1 cellular context compared by ENCODE assay signal in genomic region chr17:78421084-78421533, GRCh38.
TF ChIP-seq lines count a peak whose summit lies in the region.

No MANE protein-coding gene starts in this region.

TF ChIP-seq in A549, 52 proteins besides CTCF, POLR2A, EP300 and RAD21 (continued from another document):
- TF ChIP-seq SREBF2 (IDR thresholded peaks at IDR 0.05), result no peak
- TF ChIP-seq ESRRA (IDR thresholded peaks at IDR 0.05; ENCODE audit: borderline replicate concordance, low read length), result no peak
TF ChIP-seq in A549: peak in this region for 0.
